ENCODE assay signal across 1 cellular context in genomic region chr14:67881225-67881624, GRCh38.
TF ChIP-seq lines count a peak whose summit lies in the region.

No MANE protein-coding gene starts in this region.

TF ChIP-seq in H1, 55 proteins besides CTCF, POLR2A, EP300 and RAD21 (continued from another document):
- TF ChIP-seq EGR1 (IDR thresholded peaks at IDR 0.05; ENCODE audit: borderline replicate concordance, low read depth, low read length) (no peak), CTBP2 (IDR thresholded peaks at IDR 0.05; ENCODE audit: borderline replicate concordance, insufficient read depth, insufficient read length, low read length) (no peak), TBP (IDR thresholded peaks at IDR 0.05; ENCODE audit: low read depth, low read length) (no peak), SIRT6 (IDR thresholded peaks at IDR 0.05; ENCODE audit: low read length) (no peak), SIN3A (conservative IDR thresholded peaks at IDR 0.05 in 1 of 2, IDR thresholded peaks at IDR 0.05 in 1 of 2; ENCODE audit: low read depth in 1 of 2, low read length in 2 of 2) (no peak), NANOG (IDR thresholded peaks at IDR 0.05; ENCODE audit: insufficient read depth, low read depth, low read length, poor library complexity, severe bottlenecking) (no peak)
TF ChIP-seq in H1: peak in this region for 0.
